ENCODE assay signal across 12 cellular contexts in genomic region chr2:29936005-29936404, GRCh38. TPM values are rescaled to one million over a fixed set of nuclear protein-coding genes. Genes with fewer than 3 reads are reported as not detected.
"Had no signal": no experiment of that assay in that cellular context is flagged by ENCODE, and none has a peak within 500 bp of the region (broad histone marks: within the 10 kb centered on the region; RNA-seq: fewer than 3 reads in every experiment).

No MANE protein-coding gene starts in this region.

- H3K9ac ChIP-seq: GM23248 had no signal

- H3K4me3 ChIP-seq: GM23248, GM23338, HAP-1 had no signal

- H3K9me3 ChIP-seq: HAP-1 had no signal

- ATAC-seq: GM23338, HCT116 had no signal

- H3K4me2 ChIP-seq: GM23338 had no signal

- H3K36me3 ChIP-seq: HAP-1 had no signal

- DNase-seq: GM23248, GOT3, H7, H9, HCEC 1CT, HFFc6 had no signal

- H3K27ac Mint-ChIP-seq: GM23338, H9, HFFc6 had no signal

- FAIRE-seq: H1, H54 had no signal

- H3K4me1 Mint-ChIP-seq: GM23338 had no signal

- H3K4me3 Mint-ChIP-seq: GM23338, H9, HFFc6 had no signal

- H3K9me3 Mint-ChIP-seq: GM23338, H9, HFFc6 had no signal

- H3K4me1 ChIP-seq: HAP-1 had no signal

- H3K27ac ChIP-seq: GM23248 had no signal

RNA-seq across cellular contexts. Expression of gene ALK, which starts 14.6 kb away (rescaled TPM):
- total RNA-seq: H4, H9, HFFc6 had no signal
- polyA plus RNA-seq: GM23338 had no signal
